ENCODE assay signal across 8 cellular contexts in the genomic region with DNA sequence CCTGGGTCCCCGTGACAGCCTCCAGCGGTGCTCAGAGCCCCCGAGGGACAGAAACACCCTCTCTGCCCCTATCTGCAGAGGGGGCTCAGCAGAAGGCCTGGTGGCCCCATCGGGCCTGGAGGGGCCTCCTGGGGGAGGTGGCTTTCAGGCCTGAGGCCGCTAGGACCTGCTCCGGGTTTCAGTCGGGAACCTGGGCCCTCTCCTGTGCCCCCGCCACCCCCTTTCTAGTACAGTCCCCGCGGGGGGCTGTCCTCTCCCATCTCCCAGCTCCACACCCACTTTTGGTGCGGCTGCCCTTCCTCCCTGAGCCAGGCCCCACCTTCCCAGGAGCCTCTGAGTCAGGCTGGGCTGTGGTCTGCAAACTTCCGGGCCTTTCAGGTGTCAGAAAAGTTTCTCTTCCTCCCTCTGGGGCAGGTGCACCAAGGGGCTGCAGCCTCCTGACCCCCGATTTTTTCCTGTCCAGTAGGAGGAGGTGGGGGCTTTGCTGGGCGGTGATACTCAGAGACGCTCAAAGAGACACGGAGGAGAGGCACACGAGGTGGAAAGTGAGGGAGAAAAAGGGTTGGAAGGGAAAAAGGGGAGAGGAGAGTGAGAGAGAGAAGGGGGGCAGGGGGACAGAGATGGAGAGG. TPM values are rescaled to one million over a fixed set of nuclear protein-coding genes. Genes with fewer than 3 reads are reported as not detected.
DNase-seq lines count a peak whose midpoint lies in the region; ATAC-seq and TF ChIP-seq lines count a peak whose summit lies in the region.

No MANE protein-coding gene starts in this region.

- peaks cover 10% of the 10 kb centered on the region for H3K9me3 Mint-ChIP-seq in glutamatergic neuron (ENCODE audit: unreplicated experiment)

- no peaks in the 10 kb centered on the region for H3K4me1 Mint-ChIP-seq in glutamatergic neuron (ENCODE audit: low read depth, unreplicated experiment)

- TF ChIP-seq CTCF in glutamatergic neuron (IDR thresholded peaks at IDR 0.05; ENCODE audit: partially characterized antibody, unreplicated experiment) (no peak), left ventricle myocardium inferior (IDR thresholded peaks at IDR 0.05; ENCODE audit: borderline replicate concordance) (no peak)

- H3K4me3 Mint-ChIP-seq in glutamatergic neuron (ENCODE audit: unreplicated experiment) = no peak overlapping the region

- no peaks in the 10 kb centered on the region for H3K27me3 ChIP-seq in iPS-18a (ENCODE audit: control insufficient read depth, insufficient read depth, low read length)
- no peaks in the 10 kb centered on the region for H3K27me3 ChIP-seq in MG63
- peaks cover 54% of the 10 kb centered on the region for H3K27me3 ChIP-seq in left ventricle myocardium inferior (ENCODE audit: low read depth)

- no peaks in the 10 kb centered on the region for H3K9me3 ChIP-seq in iPS-18a (ENCODE audit: control insufficient read depth, low read depth, low read length)
- H3K9me3 ChIP-seq in MG63 = no peaks in the 10 kb centered on the region
- no peaks in the 10 kb centered on the region for H3K9me3 ChIP-seq in left ventricle myocardium inferior (replicated peaks)

- ATAC-seq in GM19395 (IDR thresholded peaks at IDR 0.05; ENCODE audit: unreplicated experiment) = peak; percentile 79
- peak; percentile 63 for ATAC-seq in HG03378 (IDR thresholded peaks at IDR 0.05; ENCODE audit: unreplicated experiment)

- H3K9ac ChIP-seq in iPS-18a (ENCODE audit: low read length) = no peak overlapping the region

- peak; percentile 45 to 53 for DNase-seq in activated CD8-positive, alpha-beta memory T cell treated with anti-CD3 and anti-CD28 coated beads for 4 hours (ENCODE audit: low read depth in 2 of 2)
- peak; percentile 50 to 68 for DNase-seq in stimulated activated CD8-positive, alpha-beta memory T cell treated with anti-CD3 and anti-CD28 coated beads, Interleukin-7, amount 100 ng/mL, for 4 hours (ENCODE audit: low read depth in 2 of 2)
- DNase-seq in MG63 = no peak
- DNase-seq in glutamatergic neuron = no peak
- DNase-seq in left ventricle myocardium inferior = no peak

- H3K36me3 ChIP-seq in iPS-18a (ENCODE audit: control insufficient read depth, low read depth, low read length) = no peaks in the 10 kb centered on the region
- H3K36me3 ChIP-seq in MG63 = no peaks in the 10 kb centered on the region
- no peaks in the 10 kb centered on the region for H3K36me3 ChIP-seq in left ventricle myocardium inferior

- H3K27ac Mint-ChIP-seq in glutamatergic neuron (ENCODE audit: unreplicated experiment) = no peak overlapping the region

- H3K4me3 ChIP-seq in iPS-18a (ENCODE audit: low read length) (peak overlapping the region; percentile 56), MG63 (no peak overlapping the region), left ventricle myocardium inferior (no peak overlapping the region)

- H3K27ac ChIP-seq in iPS-18a (ENCODE audit: low read length) (no peak overlapping the region), left ventricle myocardium inferior (replicated peaks) (no peak overlapping the region)

- intact Hi-C loops in left ventricle myocardium inferior (cut with micrococcal nuclease) = no loop called here

- H3K4me1 ChIP-seq in iPS-18a (ENCODE audit: control insufficient read depth, low read depth, low read length) (no peaks in the 10 kb centered on the region), left ventricle myocardium inferior (no peaks in the 10 kb centered on the region)

- H3K27me3 Mint-ChIP-seq in glutamatergic neuron (ENCODE audit: unreplicated experiment) = peaks cover 12% of the 10 kb centered on the region

- peaks cover 7% of the 10 kb centered on the region for H3K36me3 Mint-ChIP-seq in glutamatergic neuron (ENCODE audit: unreplicated experiment)

RNA-seq across cellular contexts. Expression of gene CARD11, which starts 0.7 kb away (rescaled TPM):
- not detected in 2 replicates for total RNA-seq in MG63 (2014; rRNA removed; shearing (Covaris generic); ENCODE audit: low replicate concordance)
- total RNA-seq in glutamatergic neuron (ENCODE audit: unreplicated experiment) (1.4 TPM), left ventricle myocardium inferior (0.16 TPM)

Comparison
In these comparisons a context has a peak if more than half of its experiments do, and no peak if none do; other contexts are left out.
1. DNase-seq: peak in activated CD8-positive, alpha-beta memory T cell treated with anti-CD3 and anti-CD28 coated beads for 4 hours (2 of 2) and stimulated activated CD8-positive, alpha-beta memory T cell treated with anti-CD3 and anti-CD28 coated beads, Interleukin-7, amount 100 ng/mL, for 4 hours (2 of 2); none in MG63 (single experiment), glutamatergic neuron (single experiment) and left ventricle myocardium inferior (single experiment).